In genomic region chr6:99789767-99790166, GRCh38 we compare ENCODE assay signal across 1 cellular context.
TF ChIP-seq lines count a peak whose summit lies in the region.

No MANE protein-coding gene starts in this region.

TF ChIP-seq in GM12878, 131 proteins besides CTCF, POLR2A, EP300 and RAD21 (continued from another document):
- TF ChIP-seq, protein P1, sequence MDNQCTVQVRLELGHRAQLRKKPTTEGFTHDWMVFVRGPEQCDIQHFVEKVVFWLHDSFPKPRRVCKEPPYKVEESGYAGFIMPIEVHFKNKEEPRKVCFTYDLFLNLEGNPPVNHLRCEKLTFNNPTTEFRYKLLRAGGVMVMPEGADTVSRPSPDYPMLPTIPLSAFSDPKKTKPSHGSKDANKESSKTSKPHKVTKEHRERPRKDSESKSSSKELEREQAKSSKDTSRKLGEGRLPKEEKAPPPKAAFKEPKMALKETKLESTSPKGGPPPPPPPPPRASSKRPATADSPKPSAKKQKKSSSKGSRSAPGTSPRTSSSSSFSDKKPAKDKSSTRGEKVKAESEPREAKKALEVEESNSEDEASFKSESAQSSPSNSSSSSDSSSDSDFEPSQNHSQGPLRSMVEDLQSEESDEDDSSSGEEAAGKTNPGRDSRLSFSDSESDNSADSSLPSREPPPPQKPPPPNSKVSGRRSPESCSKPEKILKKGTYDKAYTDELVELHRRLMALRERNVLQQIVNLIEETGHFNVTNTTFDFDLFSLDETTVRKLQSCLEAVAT (IDR thresholded peaks at IDR 0.05), result no peak
- no peak for TF ChIP-seq IRF5 (IDR thresholded peaks at IDR 0.05; ENCODE audit: borderline replicate concordance)
- no peak for TF ChIP-seq ATF7 (IDR thresholded peaks at IDR 0.05; ENCODE audit: low read depth)
- TF ChIP-seq HCFC1 (IDR thresholded peaks at IDR 0.05; ENCODE audit: low read length), result no peak
TF ChIP-seq in GM12878: peak in this region for 0.
